31 cellular contexts compared by ENCODE assay signal in genomic region chr1:6570066-6570465, GRCh38. TPM values are rescaled to one million over a fixed set of nuclear protein-coding genes. Genes with fewer than 3 reads are reported as not detected.
"Had no signal": no experiment of that assay in that cellular context is flagged by ENCODE, and none has a peak within 500 bp of the region (broad histone marks: within the 10 kb centered on the region; RNA-seq: fewer than 3 reads in every experiment).

No MANE protein-coding gene starts in this region.

- H3K4me1 Mint-ChIP-seq: activated naive CD4-positive, alpha-beta T cell treated with anti-CD3 and anti-CD28 coated beads, Interleukin-2, amount 50 U/mL, for 24 hours; activated T-helper 17 cell treated with anti-CD3 and anti-CD28 coated beads, Interleukin-2, amount 50 U/mL, for 72 hours had no signal

- H3K9me3 ChIP-seq: adrenal gland, body of pancreas, SJCRH30 had no signal

- FAIRE-seq: astrocyte had no signal

- H3K4me3 Mint-ChIP-seq: activated CD4-positive, alpha-beta T cell treated with anti-CD3 and anti-CD28 coated beads, Interleukin-2, amount 10 ng/mL, durations not matched to agents 24 days and 14 days; activated CD8-positive, alpha-beta T cell treated with anti-CD3 and anti-CD28 coated beads for 36 hours; activated naive CD4-positive, alpha-beta T cell treated with anti-CD3 and anti-CD28 coated beads, Interleukin-2, amount 50 U/mL, for 24 hours; activated T-cell treated with anti-CD3 and anti-CD28 coated beads, Interleukin-2, amount 50 U/mL, for 72 hours; activated T-helper 17 cell treated with anti-CD3 and anti-CD28 coated beads, Interleukin-2, amount 50 U/mL, for 72 hours had no signal

- H3K36me3 ChIP-seq: adrenal gland, breast epithelium, SJCRH30 had no signal

- H3K4me1 ChIP-seq: adrenal gland, body of pancreas, breast epithelium had no signal

- DNase-seq: activated CD4-positive, alpha-beta T cell treated with anti-CD3 and anti-CD28 coated beads, Interleukin-2, amount 10 ng/mL, durations not matched to agents 24 days and 14 days; activated CD4-positive, alpha-beta T cell treated with anti-CD3 and anti-CD28 coated beads, Interleukin-2, amount 50 U/mL, for 4 hours; activated CD8-positive, alpha-beta T cell treated with anti-CD3 and anti-CD28 coated beads for 36 hours; activated effector memory CD4-positive, alpha-beta T cell treated with anti-CD3 and anti-CD28 coated beads, Interleukin-2, amount 50 U/mL, for 16 hours; activated naive CD4-positive, alpha-beta T cell; activated T-cell treated with anti-CD3 and anti-CD28 coated beads, Interleukin-2, amount 50 U/mL, for 1 hour; activated T-cell treated with anti-CD3 and anti-CD28 coated beads, Interleukin-2, amount 50 U/mL, for 72 hours; adrenal gland; body of pancreas; caudate nucleus; cerebellar nuclear complex; NCI-H1105; NCI-H1417 treated with DMSO at 0.1 percent for 48 hours; NCI-H1694; NCI-H1930; NCI-H2081 treated with DMSO at 0.1 percent for 48 hours; NCI-H510A; NCI-H526; NCI-H748 treated with DMSO at 0.1 percent for 48 hours; NK-92 treated with Interleukin-12 subunit alpha and Interleukin-12 subunit beta, amount 100 ng/mL, for 24 hours; SHP77; SJCRH30; T1000 had no signal

- ATAC-seq: activated CD8-positive, alpha-beta T cell treated with anti-CD3 and anti-CD28 coated beads for 36 hours; activated T-cell treated with anti-CD3 and anti-CD28 coated beads, Interleukin-2, amount 50 U/mL, for 72 hours; activated T-helper 17 cell treated with anti-CD3 and anti-CD28 coated beads, Interleukin-2, amount 50 U/mL, for 72 hours; body of pancreas had no signal

- H3K27ac ChIP-seq: adrenal gland, body of pancreas, breast epithelium, SJCRH30, SK-N-MC had no signal

- H3K9me3 Mint-ChIP-seq: activated CD8-positive, alpha-beta T cell treated with anti-CD3 and anti-CD28 coated beads for 36 hours; activated naive CD4-positive, alpha-beta T cell treated with anti-CD3 and anti-CD28 coated beads, Interleukin-2, amount 50 U/mL, for 24 hours; activated T-helper 17 cell treated with anti-CD3 and anti-CD28 coated beads, Interleukin-2, amount 50 U/mL, for 72 hours had no signal

- H3K27ac Mint-ChIP-seq: activated CD8-positive, alpha-beta T cell treated with anti-CD3 and anti-CD28 coated beads for 36 hours; activated naive CD4-positive, alpha-beta T cell treated with anti-CD3 and anti-CD28 coated beads, Interleukin-2, amount 50 U/mL, for 24 hours; activated T-cell treated with anti-CD3 and anti-CD28 coated beads, Interleukin-2, amount 50 U/mL, for 72 hours; activated T-helper 17 cell treated with anti-CD3 and anti-CD28 coated beads, Interleukin-2, amount 50 U/mL, for 72 hours had no signal

- H3K36me3 Mint-ChIP-seq: activated naive CD4-positive, alpha-beta T cell treated with anti-CD3 and anti-CD28 coated beads, Interleukin-2, amount 50 U/mL, for 24 hours had no signal

- H3K4me3 ChIP-seq: adrenal gland, body of pancreas, breast epithelium, SJCRH30, SK-N-MC had no signal

- H3K27me3 ChIP-seq: adrenal gland, breast epithelium, SJCRH30 had no signal

- H3K27me3 Mint-ChIP-seq: activated CD8-positive, alpha-beta T cell treated with anti-CD3 and anti-CD28 coated beads for 36 hours; activated naive CD4-positive, alpha-beta T cell treated with anti-CD3 and anti-CD28 coated beads, Interleukin-2, amount 50 U/mL, for 24 hours had no signal

RNA-seq across cellular contexts. Expression of gene TAS1R1, which starts 15.0 kb away (rescaled TPM):
- total RNA-seq: activated CD4-positive, alpha-beta T cell treated with anti-CD3 and anti-CD28 coated beads, Interleukin-2, amount 10 ng/mL, durations not matched to agents 24 days and 14 days; activated CD8-positive, alpha-beta memory T cell treated with anti-CD3 and anti-CD28 coated beads for 36 hours; activated CD8-positive, alpha-beta T cell treated with anti-CD3 and anti-CD28 coated beads for 36 hours; activated T-cell treated with anti-CD3 and anti-CD28 coated beads, Interleukin-2, amount 50 U/mL, for 72 hours; activated T-helper 17 cell treated with anti-CD3 and anti-CD28 coated beads, Interleukin-2, amount 50 U/mL, for 72 hours; astrocyte; body of pancreas; T-helper 1 cell treated with Interleukin-12 subunit alpha and Interleukin-12 subunit beta and Interleukin-4 antibody, amounts not matched to agents 30 ng/mL and 1 ng/mL, for 36 hours; T-helper 2 cell treated with Interferon-gamma antibody and Interleukin-4, amounts not matched to agents 100 ng/mL and 5 ng/mL, for 36 hours had no signal
